In genomic region chr2:113498365-113498764, GRCh38 we compare ENCODE assay signal across 4 cellular contexts. TPM values are rescaled to one million over a fixed set of nuclear protein-coding genes. Genes with fewer than 3 reads are reported as not detected.
"Had no signal": no experiment of that assay in that cellular context is flagged by ENCODE, and none has a peak within 500 bp of the region (broad histone marks: within the 10 kb centered on the region; RNA-seq: fewer than 3 reads in every experiment).

FOXD4L1 (plus strand) TSS chr2:113498665; CDS start chr2:113499257, 592 bp downstream.

RNA-seq across cellular contexts. Expression of gene FOXD4L1, which starts in this region (rescaled TPM):
- total RNA-seq: epithelial cell of proximal tubule, lower leg skin, prostate gland had no signal
- polyA plus RNA-seq: ovary had no signal
